In genomic region chr20:8344106-8344505, GRCh38 we compare ENCODE assay signal across 25 cellular contexts.
"Had no signal": no experiment of that assay in that cellular context is flagged by ENCODE, and none has a peak within 500 bp of the region (broad histone marks: within the 10 kb centered on the region; RNA-seq: fewer than 3 reads in every experiment).

No MANE protein-coding gene starts in this region.

- H3K4me3 Mint-ChIP-seq: activated CD4-positive, alpha-beta T cell treated with anti-CD3 and anti-CD28 coated beads, Interleukin-2, amount 10 ng/mL, durations not matched to agents 24 days and 14 days; activated naive CD4-positive, alpha-beta T cell treated with anti-CD3 and anti-CD28 coated beads for 36 hours; activated naive CD8-positive, alpha-beta T cell; activated T-cell treated with anti-CD3 and anti-CD28 coated beads, Interleukin-2, amount 50 U/mL, for 4 hours; T-helper 1 cell treated with Interleukin-12 subunit alpha and Interleukin-12 subunit beta and Interleukin-4 antibody, amounts not matched to agents 30 μg/mL and 1 μg/mL, for 36 hours; WTC11 had no signal

- H3K9me3 Mint-ChIP-seq: activated CD4-positive, alpha-beta T cell treated with anti-CD3 and anti-CD28 coated beads, Interleukin-2, amount 10 ng/mL, durations not matched to agents 24 days and 14 days; activated naive CD4-positive, alpha-beta T cell treated with anti-CD3 and anti-CD28 coated beads for 36 hours; activated T-cell treated with anti-CD3 and anti-CD28 coated beads, Interleukin-2, amount 50 U/mL, for 4 hours; T-helper 1 cell treated with Interleukin-12 subunit alpha and Interleukin-12 subunit beta and Interleukin-4 antibody, amounts not matched to agents 30 μg/mL and 1 μg/mL, for 36 hours had no signal

- H3K27ac Mint-ChIP-seq: activated CD4-positive, alpha-beta T cell treated with anti-CD3 and anti-CD28 coated beads, Interleukin-2, amount 10 ng/mL, durations not matched to agents 24 days and 14 days; activated naive CD4-positive, alpha-beta T cell treated with anti-CD3 and anti-CD28 coated beads for 36 hours; activated naive CD8-positive, alpha-beta T cell; T-helper 1 cell treated with Interleukin-12 subunit alpha and Interleukin-12 subunit beta and Interleukin-4 antibody, amounts not matched to agents 30 μg/mL and 1 μg/mL, for 36 hours; WTC11 had no signal

- H3K27me3 Mint-ChIP-seq: activated CD4-positive, alpha-beta T cell treated with anti-CD3 and anti-CD28 coated beads, Interleukin-2, amount 10 ng/mL, durations not matched to agents 24 days and 14 days had no signal

- H3K36me3 ChIP-seq: brain microvascular endothelial cell, cardiac muscle cell, MG63, Peyer's patch, SJSA1 had no signal

- H3K9me3 ChIP-seq: MG63, Peyer's patch, SJSA1 had no signal

- H3K4me3 ChIP-seq: cardiac muscle cell, MG63, Peyer's patch, SJSA1 had no signal

- H3K36me3 Mint-ChIP-seq: activated naive CD8-positive, alpha-beta T cell; WTC11 had no signal

- DNase-seq: activated CD4-positive, alpha-beta T cell treated with anti-CD3 and anti-CD28 coated beads, Interleukin-2, amount 10 ng/mL, durations not matched to agents 24 days and 14 days; activated CD4-positive, alpha-beta T cell treated with anti-CD3 and anti-CD28 coated beads, Interleukin-2, amount 50 U/mL, for 48 hours; activated CD4-positive, CD25-positive, alpha-beta regulatory T cell treated with anti-CD3 and anti-CD28 coated beads, Interleukin-2, amount 50 U/mL, for 72 hours; activated CD8-positive, alpha-beta memory T cell treated with anti-CD3 and anti-CD28 coated beads for 24 hours; activated effector memory CD4-positive, alpha-beta T cell treated with anti-CD3 and anti-CD28 coated beads, Interleukin-2, amount 50 U/mL, for 16 hours; activated naive CD4-positive, alpha-beta T cell treated with anti-CD3 and anti-CD28 coated beads for 36 hours; activated T-cell treated with anti-CD3 and anti-CD28 coated beads, Interleukin-2, amount 50 U/mL, for 4 hours; brain microvascular endothelial cell; KBM-7; MG63; MV-4-11; NCI-H1417 treated with DMSO at 0.1 percent for 48 hours; NCI-H1694; NCI-H2107; NCI-H2171 treated with DMSO at 0.1 percent for 48 hours; NCI-H510A; NCI-H526 treated with DMSO at 0.1 percent for 48 hours; Peyer's patch; SHP77; T-helper 9 cell had no signal

- H3K4me1 Mint-ChIP-seq: activated CD4-positive, alpha-beta T cell treated with anti-CD3 and anti-CD28 coated beads, Interleukin-2, amount 10 ng/mL, durations not matched to agents 24 days and 14 days had no signal

- H3K27me3 ChIP-seq: brain microvascular endothelial cell, cardiac muscle cell, MG63, Peyer's patch, SJSA1 had no signal

- H3K4me1 ChIP-seq: Peyer's patch, SJSA1 had no signal
